Comparison of ENCODE assay signal across 10 cellular contexts in the genomic region with DNA sequence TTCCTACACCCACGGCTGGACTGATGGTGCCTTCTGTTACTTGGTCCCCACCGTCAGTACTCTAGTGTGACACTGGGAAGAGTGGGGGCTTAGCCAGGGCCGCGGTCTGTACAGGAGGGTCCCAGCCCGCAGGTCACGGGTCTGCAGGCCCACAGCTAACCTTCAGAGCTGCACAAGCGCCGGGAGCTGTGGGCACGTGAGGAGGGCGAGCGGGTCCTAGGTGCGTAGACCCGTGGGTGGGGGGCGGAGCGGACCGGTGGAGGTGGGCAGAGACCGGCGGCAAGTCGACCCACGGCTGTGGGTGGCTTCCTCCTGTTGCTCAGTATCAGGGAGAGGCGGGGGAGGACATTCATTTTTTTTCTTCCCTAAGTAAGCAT. TPM values are rescaled to one million over a fixed set of nuclear protein-coding genes. Genes with fewer than 3 reads are reported as not detected.
DNase-seq lines count a peak whose midpoint lies in the region; FAIRE-seq and TF ChIP-seq lines count a peak whose summit lies in the region.
"Had no signal": no experiment of that assay in that cellular context is flagged by ENCODE, and none has a peak within 500 bp of the region (broad histone marks: within the 10 kb centered on the region; RNA-seq: fewer than 3 reads in every experiment).

No MANE protein-coding gene starts in this region.

- no peak for DNase-seq in effector CD4-positive, alpha-beta T cell
- no peak for DNase-seq in globus pallidus (ENCODE audit: low spot score)
- no peak for DNase-seq in GM12891 (ENCODE audit: insufficient read length, low spot score)
- no peak for DNase-seq in KBM-7
- DNase-seq: DND-41, NCI-H774 had no signal

- no peak overlapping the region for H3K4me3 ChIP-seq in HEK293 (ENCODE audit: low read depth, low read length)
- peak overlapping the region; percentile 64; the same call in 1 of the 2 replicates for H3K4me3 ChIP-seq in iPS-20b (ENCODE audit: low read length)
- peak overlapping the region; percentile 87 for H3K4me3 ChIP-seq in skeletal muscle satellite cell (ENCODE audit: low read length)

- H3K27me3 ChIP-seq in iPS-20b (ENCODE audit: insufficient read depth, low read length) (peaks cover 96% of the 10 kb centered on the region), skeletal muscle satellite cell (ENCODE audit: control insufficient read depth, insufficient read depth, low read length) (no peaks in the 10 kb centered on the region)

- CTCF ChIA-PET in HEK293 (lab: Yijun Ruan, JAX), result no interaction called here

- H3K27ac ChIP-seq in HEK293 (ENCODE audit: extremely low read depth, low read depth, low read length) (no peak overlapping the region), iPS-20b (ENCODE audit: low read length) (no peak overlapping the region)

- no peaks in the 10 kb centered on the region for H3K9me3 Mint-ChIP-seq in brain

- no peak overlapping the region for H3K27ac Mint-ChIP-seq in brain

- TF ChIP-seq CTCF in HEK293 (tag by site-specific recombination; IDR thresholded peaks at IDR 0.05) (no peak), brain (conservative IDR thresholded peaks at IDR 0.05) (no peak)

- peaks cover 9% of the 10 kb centered on the region for H3K4me1 Mint-ChIP-seq in brain

- H3K4me1 ChIP-seq in HEK293 (ENCODE audit: control insufficient read depth, insufficient read depth, low read length), result peaks cover 5% of the 10 kb centered on the region; the same call in 1 of the 2 replicates
- H3K4me1 ChIP-seq in iPS-20b (ENCODE audit: insufficient read depth, low read length), result peaks cover 3% of the 10 kb centered on the region; the same call in 1 of the 2 replicates
- peaks cover 62% of the 10 kb centered on the region for H3K4me1 ChIP-seq in skeletal muscle satellite cell (ENCODE audit: control insufficient read depth, insufficient read depth, low read length)

- H3K9me3 ChIP-seq in HEK293 (ENCODE audit: control insufficient read depth, insufficient read depth, low read depth, low read length), result no peaks in the 10 kb centered on the region
- H3K9me3 ChIP-seq in iPS-20b (ENCODE audit: insufficient read depth, low read depth, low read length), result no peaks in the 10 kb centered on the region
- H3K9me3 ChIP-seq in skeletal muscle satellite cell (replicated peaks; ENCODE audit: low read length), result no peaks in the 10 kb centered on the region

- H3K4me2 ChIP-seq in skeletal muscle satellite cell (ENCODE audit: low read length), result peak overlapping the region; percentile 73

- FAIRE-seq in GM12891 (lab: Jason Lieb, UNC), result no peak

- POLR2A ChIA-PET in HEK293 (lab: Yijun Ruan, JAX), result no interaction called here

- H3K36me3 ChIP-seq in HEK293 (ENCODE audit: control insufficient read depth in 2 of 2, insufficient read depth in 1 of 2, low read length in 2 of 2) (no peaks in the 10 kb centered on the region), iPS-20b (ENCODE audit: insufficient read depth, low read depth, low read length) (no peaks in the 10 kb centered on the region), skeletal muscle satellite cell (ENCODE audit: insufficient read depth, low read length) (peaks cover 5% of the 10 kb centered on the region)

- H3K36me3 Mint-ChIP-seq in brain, result no peaks in the 10 kb centered on the region

- H3K4me3 Mint-ChIP-seq in brain, result peak overlapping the region; percentile 80 to 85 (median 82)

- in situ Hi-C loops in KBM-7 (cut with MboI; ENCODE audit: low pct_unique_long_range_greater_than_20kb, low sequenced_read_pairs), result no loop called here

- H3K9ac ChIP-seq in iPS-20b (ENCODE audit: low read depth, low read length), result no peak overlapping the region
- peak overlapping the region; percentile 81 for H3K9ac ChIP-seq in skeletal muscle satellite cell (ENCODE audit: low read depth, low read length)

- TF ChIP-seq POLR2A in GM12891 (IDR thresholded peaks at IDR 0.05; ENCODE audit: low read depth, low read length), result no peak

- H3K27me3 Mint-ChIP-seq in brain, result peaks cover 88% of the 10 kb centered on the region

TF ChIP-seq in HEK293, 187 proteins besides CTCF, POLR2A, EP300 and RAD21:
- TF ChIP-seq ZFHX2 (tag by site-specific recombination; conservative IDR thresholded peaks at IDR 0.05) (peak; percentile 85), EGR2 (tag by site-specific recombination; IDR thresholded peaks at IDR 0.05; ENCODE audit: low read depth) (peak; percentile 61; the same call in 1 of the 2 replicates)
- TF ChIP-seq, protein P1, sequence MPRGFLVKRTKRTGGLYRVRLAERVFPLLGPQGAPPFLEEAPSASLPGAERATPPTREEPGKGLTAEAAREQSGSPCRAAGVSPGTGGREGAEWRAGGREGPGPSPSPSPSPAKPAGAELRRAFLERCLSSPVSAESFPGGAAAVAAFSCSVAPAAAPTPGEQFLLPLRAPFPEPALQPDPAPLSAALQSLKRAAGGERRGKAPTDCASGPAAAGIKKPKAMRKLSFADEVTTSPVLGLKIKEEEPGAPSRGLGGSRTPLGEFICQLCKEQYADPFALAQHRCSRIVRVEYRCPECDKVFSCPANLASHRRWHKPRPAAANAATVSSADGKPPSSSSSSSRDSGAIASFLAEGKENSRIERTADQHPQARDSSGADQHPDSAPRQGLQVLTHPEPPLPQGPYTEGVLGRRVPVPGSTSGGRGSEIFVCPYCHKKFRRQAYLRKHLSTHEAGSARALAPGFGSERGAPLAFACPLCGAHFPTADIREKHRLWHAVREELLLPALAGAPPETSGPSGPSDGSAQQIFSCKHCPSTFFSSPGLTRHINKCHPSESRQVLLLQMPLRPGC (tag by site-specific recombination; IDR thresholded peaks at IDR 0.05), result no peak
TF ChIP-seq in HEK293: peak in this region for 2.

TF ChIP-seq in GM12891, 5 proteins besides CTCF, POLR2A, EP300 and RAD21:
- TF ChIP-seq POU2F2 (IDR thresholded peaks at IDR 0.05; ENCODE audit: low read depth, low read length), result no peak
- TF ChIP-seq TAF1 (IDR thresholded peaks at IDR 0.05; ENCODE audit: low read depth, low read length), result no peak
- no peak for TF ChIP-seq POLR2AphosphoS5 (IDR thresholded peaks at IDR 0.05; ENCODE audit: low read depth, low read length)
- no peak for TF ChIP-seq PAX5 (IDR thresholded peaks at IDR 0.05; ENCODE audit: insufficient read depth, low read length, severe bottlenecking)
TF ChIP-seq in GM12891: peak in this region for 0.

RNA-seq across cellular contexts. Expression of a gene that starts 1.2 kb away (rescaled TPM):
- polyA plus RNA-seq in brain (ENCODE audit: insufficient read depth, low read depth, low replicate concordance), result 2.5 TPM
- 20.5 and 28.4 TPM in 2 replicates for total RNA-seq in skeletal muscle satellite cell (2012; rRNA removed)
- polyA plus RNA-seq in GM12891 (2012; ENCODE audit: low read depth, missing spikeins), result 0.08 TPM
